In genomic region chr1:110345480-110345879, GRCh38 we compare ENCODE assay signal across 15 cellular contexts. TPM values are rescaled to one million over a fixed set of nuclear protein-coding genes. Genes with fewer than 3 reads are reported as not detected.
A peak's percentile ranks its signal among the peaks of the same experiment; 100 is the strongest.
DNase-seq lines count a peak whose midpoint lies in the region; ATAC-seq, FAIRE-seq and TF ChIP-seq lines count a peak whose summit lies in the region.
"Had no signal": no experiment of that assay in that cellular context is flagged by ENCODE, and none has a peak within 500 bp of the region (broad histone marks: within the 10 kb centered on the region; RNA-seq: fewer than 3 reads in every experiment).

No MANE protein-coding gene starts in this region.

- peaks cover 35% of the 10 kb centered on the region for H3K4me1 ChIP-seq in astrocyte (ENCODE audit: insufficient read depth, low read length)
- peaks cover 0 to 94% (median 47%) of the 10 kb centered on the region in 4 donors for H3K4me1 ChIP-seq in tibial artery

- DNase-seq in activated CD4-positive, alpha-beta memory T cell treated with anti-CD3 and anti-CD28 coated beads, Interleukin-2, amount 10 ng/mL, durations not matched to agents 7 days and 5 days: no peak
- DNase-seq in activated CD4-positive, alpha-beta memory T cell treated with anti-CD3 and anti-CD28 coated beads for 36 hours: no peak
- DNase-seq in NB4 (ENCODE audit: low read depth): no peak
- no peak for DNase-seq in astrocyte (ENCODE audit: low read depth)
- no peak for DNase-seq in neural crest cell (ENCODE audit: low read depth, low spot score)
- DNase-seq in Right ventricle myocardium superior: no peak
- DNase-seq in tibial artery: no peak
- no peak for DNase-seq in stimulated activated CD4-positive, alpha-beta T cell treated with anti-CD3 and anti-CD28 coated beads, Interleukin-2, amount 100 ng/mL, for 48 hours
- DNase-seq: NCI-H2081 treated with DMSO at 0.1 percent for 48 hours; stimulated activated CD4-positive, alpha-beta T cell treated with anti-CD3 and anti-CD28 coated beads, Interleukin-15, amount 100 ng/mL, for 24 hours; trophoblast cell; WERI-Rb-1 had no signal

- H3K9me3 Mint-ChIP-seq in activated CD4-positive, alpha-beta memory T cell treated with anti-CD3 and anti-CD28 coated beads, Interleukin-2, amount 10 ng/mL, durations not matched to agents 7 days and 5 days: no peaks in the 10 kb centered on the region
- H3K9me3 Mint-ChIP-seq in activated CD4-positive, alpha-beta memory T cell treated with anti-CD3 and anti-CD28 coated beads for 36 hours: no peaks in the 10 kb centered on the region
- H3K9me3 Mint-ChIP-seq in astrocyte (ENCODE audit: unreplicated experiment): no peaks in the 10 kb centered on the region
- no peaks in the 10 kb centered on the region for H3K9me3 Mint-ChIP-seq in neural crest cell

- H4K20me1 ChIP-seq in astrocyte (ENCODE audit: insufficient read depth, low read length): peaks cover 84% of the 10 kb centered on the region

- H3K4me1 Mint-ChIP-seq in activated CD4-positive, alpha-beta memory T cell treated with anti-CD3 and anti-CD28 coated beads, Interleukin-2, amount 10 ng/mL, durations not matched to agents 7 days and 5 days: peaks cover 93% of the 10 kb centered on the region
- peaks cover 91% of the 10 kb centered on the region for H3K4me1 Mint-ChIP-seq in activated CD4-positive, alpha-beta memory T cell treated with anti-CD3 and anti-CD28 coated beads for 36 hours (ENCODE audit: low read depth)
- H3K4me1 Mint-ChIP-seq in astrocyte (ENCODE audit: low read depth, unreplicated experiment): peaks cover 43% of the 10 kb centered on the region
- H3K4me1 Mint-ChIP-seq in neural crest cell: peaks cover 81% of the 10 kb centered on the region

- H3K4me3 ChIP-seq in NB4 (ENCODE audit: low read depth, low read length) (peak overlapping the region; percentile 81), astrocyte (ENCODE audit: insufficient read depth, low read depth, low read length) (no peak overlapping the region), tibial artery (no peak overlapping the region)
- H3K4me3 ChIP-seq: cardiac muscle cell had no signal

- no peak overlapping the region for H2AFZ ChIP-seq in astrocyte (ENCODE audit: low read depth, low read length)

- TF ChIP-seq CTCF in NB4 (IDR thresholded peaks at IDR 0.05; ENCODE audit: low read depth, low read length) (no peak), astrocyte (IDR thresholded peaks at IDR 0.05; ENCODE audit: insufficient read depth, low read depth, low read length) (no peak), neural crest cell (conservative IDR thresholded peaks at IDR 0.05) (no peak), tibial artery (IDR thresholded peaks at IDR 0.05) (no peak)

- POLR2A ChIA-PET in activated CD4-positive, alpha-beta memory T cell treated with anti-CD3 and anti-CD28 coated beads, Interleukin-2, amount 10 ng/mL, durations not matched to agents 7 days and 5 days (lab: Charles Lee): interaction anchor here (1.2 to 6.6 kb wide), 2 partner anchors 7 to 15 kb away, joined by 3 to 85 read pairs; partner anchors contain the start of gene RBM15
- POLR2A ChIA-PET in activated CD4-positive, alpha-beta memory T cell treated with anti-CD3 and anti-CD28 coated beads for 36 hours (lab: Charles Lee): interaction anchor here (0.6 kb wide), 1 partner anchor 551 kb away, joined by 3 read pairs; no protein-coding TSS in a partner anchor

- peak overlapping the region; percentile 15 for H3K4me3 Mint-ChIP-seq in activated CD4-positive, alpha-beta memory T cell treated with anti-CD3 and anti-CD28 coated beads, Interleukin-2, amount 10 ng/mL, durations not matched to agents 7 days and 5 days
- H3K4me3 Mint-ChIP-seq in activated CD4-positive, alpha-beta memory T cell treated with anti-CD3 and anti-CD28 coated beads for 36 hours: no peak overlapping the region
- peak overlapping the region; percentile 34 for H3K4me3 Mint-ChIP-seq in astrocyte (ENCODE audit: unreplicated experiment)
- peak overlapping the region; percentile 21 for H3K4me3 Mint-ChIP-seq in neural crest cell

- no peaks in the 10 kb centered on the region for H3K27me3 Mint-ChIP-seq in activated CD4-positive, alpha-beta memory T cell treated with anti-CD3 and anti-CD28 coated beads, Interleukin-2, amount 10 ng/mL, durations not matched to agents 7 days and 5 days
- H3K27me3 Mint-ChIP-seq in activated CD4-positive, alpha-beta memory T cell treated with anti-CD3 and anti-CD28 coated beads for 36 hours: no peaks in the 10 kb centered on the region
- H3K27me3 Mint-ChIP-seq in astrocyte (ENCODE audit: low read depth, unreplicated experiment): no peaks in the 10 kb centered on the region
- H3K27me3 Mint-ChIP-seq in neural crest cell (ENCODE audit: low read depth): no peaks in the 10 kb centered on the region

- H3K36me3 Mint-ChIP-seq in activated CD4-positive, alpha-beta memory T cell treated with anti-CD3 and anti-CD28 coated beads, Interleukin-2, amount 10 ng/mL, durations not matched to agents 7 days and 5 days (ENCODE audit: low read depth): peaks cover 89% of the 10 kb centered on the region
- peaks cover 74% of the 10 kb centered on the region for H3K36me3 Mint-ChIP-seq in activated CD4-positive, alpha-beta memory T cell treated with anti-CD3 and anti-CD28 coated beads for 36 hours
- H3K36me3 Mint-ChIP-seq in astrocyte (ENCODE audit: low read depth, unreplicated experiment): peaks cover 17% of the 10 kb centered on the region
- peaks cover 7% of the 10 kb centered on the region for H3K36me3 Mint-ChIP-seq in neural crest cell (ENCODE audit: low read depth)

- peaks cover 20% of the 10 kb centered on the region for H3K36me3 ChIP-seq in astrocyte (ENCODE audit: insufficient read depth, low read length)
- peaks cover 30 to 41% (median 34%) of the 10 kb centered on the region in 3 donors for H3K36me3 ChIP-seq in tibial artery

- H3K27me3 ChIP-seq in astrocyte (ENCODE audit: insufficient read depth, low read length): no peaks in the 10 kb centered on the region
- H3K27me3 ChIP-seq in tibial artery: no peaks in the 10 kb centered on the region
- H3K27me3 ChIP-seq: cardiac muscle cell had no signal

- H3K27ac ChIP-seq in astrocyte (ENCODE audit: low read depth, low read length) (no peak overlapping the region), tibial artery (no peak overlapping the region)
- H3K27ac ChIP-seq: cardiac muscle cell, WERI-Rb-1 had no signal

- H3K27ac Mint-ChIP-seq in activated CD4-positive, alpha-beta memory T cell treated with anti-CD3 and anti-CD28 coated beads, Interleukin-2, amount 10 ng/mL, durations not matched to agents 7 days and 5 days: peak overlapping the region; percentile 5
- H3K27ac Mint-ChIP-seq in activated CD4-positive, alpha-beta memory T cell treated with anti-CD3 and anti-CD28 coated beads for 36 hours: no peak overlapping the region
- H3K27ac Mint-ChIP-seq in astrocyte (ENCODE audit: unreplicated experiment): no peak overlapping the region
- no peak overlapping the region for H3K27ac Mint-ChIP-seq in neural crest cell (ENCODE audit: unreplicated experiment)

- CTCF ChIA-PET in activated CD4-positive, alpha-beta memory T cell treated with anti-CD3 and anti-CD28 coated beads, Interleukin-2, amount 10 ng/mL, durations not matched to agents 7 days and 5 days (lab: Charles Lee): no interaction called here
- CTCF ChIA-PET in activated CD4-positive, alpha-beta memory T cell treated with anti-CD3 and anti-CD28 coated beads for 36 hours (lab: Charles Lee): no interaction called here

- peak overlapping the region; percentile 21 for H3K4me2 ChIP-seq in astrocyte (ENCODE audit: low read length)

- H3K79me2 ChIP-seq in astrocyte (ENCODE audit: insufficient read depth, low read length): peaks cover 100% of the 10 kb centered on the region

- ATAC-seq in Right ventricle myocardium superior (ENCODE audit: poor library complexity): no peak

- H3K9me3 ChIP-seq in astrocyte (ENCODE audit: insufficient read depth, low read depth, low read length) (no peaks in the 10 kb centered on the region), tibial artery (no peaks in the 10 kb centered on the region)

- H3K9ac ChIP-seq in astrocyte (ENCODE audit: low read length): no peak overlapping the region

- no peak for TF ChIP-seq POLR2A in NB4 (IDR thresholded peaks at IDR 0.05; ENCODE audit: extremely low read depth, insufficient read length)

- no peak for FAIRE-seq in astrocyte (lab: Jason Lieb, UNC)
- FAIRE-seq: endometrium, frontal cortex had no signal

- intact Hi-C loops in activated CD4-positive, alpha-beta memory T cell treated with anti-CD3 and anti-CD28 coated beads for 36 hours (cut with micrococcal nuclease): no loop called here
- intact Hi-C loops in Right ventricle myocardium superior (cut with DNase I): no loop called here
- intact Hi-C loops in tibial artery (cut with DNase I; ENCODE audit: low total_unique reads): no loop called here

RNA-seq across cellular contexts. Expression of gene RBM15, which starts 6.3 kb away (rescaled TPM):
- 10 to 100 TPM; 63.4 to 68.1 TPM for total RNA-seq in activated CD4-positive, alpha-beta memory T cell treated with anti-CD3 and anti-CD28 coated beads, Interleukin-2, amount 10 ng/mL, durations not matched to agents 7 days and 5 days
- 10 to 100 TPM; 59.1 to 60.2 TPM for total RNA-seq in activated CD4-positive, alpha-beta memory T cell treated with anti-CD3 and anti-CD28 coated beads for 36 hours
- 20.4 and 21.1 TPM in 2 replicates for total RNA-seq in astrocyte
- 52.6 and 54.0 TPM in 2 replicates for total RNA-seq in neural crest cell
- 13.9 TPM for total RNA-seq in Right ventricle myocardium superior

RNA-seq across cellular contexts. Expression of gene SLC16A4, which starts 45.3 kb away (rescaled TPM):
- total RNA-seq in activated CD4-positive, alpha-beta memory T cell treated with anti-CD3 and anti-CD28 coated beads, Interleukin-2, amount 10 ng/mL, durations not matched to agents 7 days and 5 days: under 1 TPM; 0.35 to 0.55 TPM
- under 1 TPM; 0.19 to 0.48 TPM for total RNA-seq in activated CD4-positive, alpha-beta memory T cell treated with anti-CD3 and anti-CD28 coated beads for 36 hours
- total RNA-seq in astrocyte (14.1 and 14.8 TPM in 2 replicates), neural crest cell (0.96 and 1.8 TPM in 2 replicates), Right ventricle myocardium superior (3.4 TPM)
